23 cellular contexts compared by ENCODE assay signal in genomic region chr12:69881771-69882170, GRCh38. TPM values are rescaled to one million over a fixed set of nuclear protein-coding genes. Genes with fewer than 3 reads are reported as not detected.
"Had no signal": no experiment of that assay in that cellular context is flagged by ENCODE, and none has a peak within 500 bp of the region (broad histone marks: within the 10 kb centered on the region; RNA-seq: fewer than 3 reads in every experiment).

No MANE protein-coding gene starts in this region.

- H3K4me3 ChIP-seq: coronary artery, gastroesophageal sphincter, pancreas, psoas muscle, sigmoid colon, upper lobe of left lung, vagina had no signal

- H3K27ac ChIP-seq: coronary artery, gastroesophageal sphincter, pancreas, psoas muscle, sigmoid colon, upper lobe of left lung, vagina had no signal

- H3K9me3 ChIP-seq: gastroesophageal sphincter, pancreas, psoas muscle, sigmoid colon, upper lobe of left lung, vagina had no signal

- H3K36me3 ChIP-seq: gastroesophageal sphincter, pancreas, sigmoid colon, upper lobe of left lung, vagina had no signal

- H3K4me1 ChIP-seq: pancreas had no signal

- H3K27me3 ChIP-seq: vagina had no signal

- DNase-seq: activated B cell treated with CpG ODN at 0.5 μM for 24 hours; activated CD8-positive, alpha-beta memory T cell treated with anti-CD3 and anti-CD28 coated beads, Interleukin-2, amount 10 ng/mL, durations not matched to agents 7 days and 5 days; activated CD8-positive, alpha-beta T cell treated with anti-CD3 and anti-CD28 coated beads, Interleukin-2, amount 10 ng/mL, durations not matched to agents 7 days and 5 days; activated naive CD4-positive, alpha-beta T cell; activated T-cell treated with anti-CD3 and anti-CD28 coated beads, Interleukin-2, amount 50 U/mL, for 72 hours; effector memory CD8-positive, alpha-beta T cell; erythroblast; head of caudate nucleus; hippocampal formation; left cardiac atrium; midbrain; naive thymus-derived CD4-positive, alpha-beta T cell; pancreas; psoas muscle; sigmoid colon; small intestine; stimulated activated CD4-positive, alpha-beta T cell treated with anti-CD3 and anti-CD28 coated beads, Interleukin-4, amount 100 ng/mL, for 24 hours; T-helper 9 cell; upper lobe of left lung had no signal

RNA-seq across cellular contexts. Expression of gene MYRFL, which starts 56.7 kb away (rescaled TPM):
- total RNA-seq: activated B cell treated with CpG ODN at 0.5 μM for 24 hours; activated CD8-positive, alpha-beta memory T cell treated with anti-CD3 and anti-CD28 coated beads, Interleukin-2, amount 10 ng/mL, durations not matched to agents 7 days and 5 days; activated CD8-positive, alpha-beta T cell treated with anti-CD3 and anti-CD28 coated beads, Interleukin-2, amount 10 ng/mL, durations not matched to agents 7 days and 5 days; gastroesophageal sphincter; sigmoid colon; vagina had no signal
- polyA plus RNA-seq: naive thymus-derived CD4-positive, alpha-beta T cell; neural cell had no signal
